11 cellular contexts compared by ENCODE assay signal in genomic region chr14:70881549-70882174, GRCh38.
DNase-seq lines count a peak whose midpoint lies in the region; ATAC-seq, FAIRE-seq and TF ChIP-seq lines count a peak whose summit lies in the region.
"Had no signal": no experiment of that assay in that cellular context is flagged by ENCODE, and none has a peak within 500 bp of the region (broad histone marks: within the 10 kb centered on the region; RNA-seq: fewer than 3 reads in every experiment).

No MANE protein-coding gene starts in this region.

- TF ChIP-seq CTCF in neutrophil (IDR thresholded peaks at IDR 0.05) (no peak), D721Med (IDR thresholded peaks at IDR 0.05; ENCODE audit: insufficient read depth, missing control alignments) (no peak)

- H3K27me3 ChIP-seq in neutrophil: no peaks in the 10 kb centered on the region
- H3K27me3 ChIP-seq: SJSA1, testis had no signal

- peak overlapping the region; percentile 99 for H3K27ac ChIP-seq in neutrophil
- H3K27ac ChIP-seq: SJSA1, testis had no signal

- no peak for FAIRE-seq in D721Med (lab: Jason Lieb, UNC)

- H3K4me3 ChIP-seq in neutrophil (ENCODE audit: low read depth in 1 of 2, low read length in 1 of 2): peak overlapping the region; percentile 43 to 53
- H3K4me3 ChIP-seq: SJSA1, testis had no signal

- DNase-seq in KBM-7 (peak; percentile 42), hepatic stellate cell (ENCODE audit: low spot score) (no peak), D721Med (ENCODE audit: insufficient read length, low spot score) (no peak), medulla oblongata (ENCODE audit: extremely low spot score) (no peak)
- DNase-seq: NCI-H1436 treated with DMSO at 0.1 percent for 48 hours, testis had no signal

- H3K9me3 ChIP-seq in neutrophil: no peaks in the 10 kb centered on the region
- H3K9me3 ChIP-seq: SJSA1, testis had no signal

- in situ Hi-C loops in KBM-7 (cut with MboI; ENCODE audit: low pct_unique_long_range_greater_than_20kb, low sequenced_read_pairs): no loop called here

- H3K4me1 ChIP-seq in neutrophil (ENCODE audit: control insufficient read depth in 1 of 2, insufficient read depth in 1 of 2, low read depth in 1 of 2, low read length in 1 of 2): peaks cover 81 to 83% of the 10 kb centered on the region in 2 experiments
- H3K4me1 ChIP-seq: SJSA1, testis had no signal

- ATAC-seq in GM18909 (IDR thresholded peaks at IDR 0.05; ENCODE audit: poor library complexity, unreplicated experiment): peak; percentile 61
- peak; percentile 60 for ATAC-seq in HG02642 (IDR thresholded peaks at IDR 0.05; ENCODE audit: poor library complexity, unreplicated experiment)
- ATAC-seq in GM19455 (IDR thresholded peaks at IDR 0.05; ENCODE audit: unreplicated experiment): no peak

- H3K36me3 ChIP-seq in neutrophil: no peaks in the 10 kb centered on the region
- H3K36me3 ChIP-seq: SJSA1 had no signal
